ENCODE assay signal across 27 cellular contexts in the genomic region with DNA sequence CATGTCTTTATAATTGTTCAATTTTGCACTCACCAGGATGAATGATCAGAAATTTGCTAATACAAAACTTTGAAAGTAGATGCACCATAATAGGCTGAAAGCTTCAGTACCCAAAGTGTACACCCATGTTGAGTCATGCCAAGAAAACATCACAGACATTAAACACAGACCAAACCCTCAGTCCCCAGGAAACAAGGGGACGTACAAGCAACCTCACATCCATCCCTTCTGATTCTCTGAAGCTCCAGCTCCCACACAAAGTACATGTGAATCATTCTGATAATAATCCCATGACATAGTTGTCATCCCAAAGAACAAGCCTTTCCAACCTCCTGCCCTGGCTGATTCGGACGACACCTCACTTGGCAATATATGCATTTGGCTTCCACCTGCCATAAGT.
"Had no signal": no experiment of that assay in that cellular context is flagged by ENCODE, and none has a peak within 500 bp of the region (broad histone marks: within the 10 kb centered on the region; RNA-seq: fewer than 3 reads in every experiment).

No MANE protein-coding gene starts in this region.

- H3K27ac ChIP-seq: ascending aorta, cardiac muscle cell, colonic mucosa, epithelial cell of prostate, esophagus squamous epithelium, gastroesophageal sphincter had no signal

- H3K27me3 ChIP-seq: ascending aorta, cardiac muscle cell, colonic mucosa, esophagus squamous epithelium, gastroesophageal sphincter had no signal

- H3K9me3 ChIP-seq: colonic mucosa had no signal

- H3K36me3 Mint-ChIP-seq: activated CD4-positive, alpha-beta memory T cell treated with anti-CD3 and anti-CD28 coated beads for 36 hours; activated naive CD4-positive, alpha-beta T cell treated with anti-CD3 and anti-CD28 coated beads, Interleukin-2, amount 10 ng/mL, durations not matched to agents 7 days and 5 days; activated naive CD8-positive, alpha-beta T cell treated with anti-CD3 and anti-CD28 coated beads, Interleukin-2, amount 10 ng/mL, durations not matched to agents 7 days and 5 days had no signal

- H3K4me1 ChIP-seq: ascending aorta, colonic mucosa had no signal

- H3K4me3 ChIP-seq: ascending aorta, cardiac muscle cell, colonic mucosa, esophagus squamous epithelium, gastroesophageal sphincter had no signal

- ATAC-seq: activated CD4-positive, alpha-beta T cell treated with anti-CD3 and anti-CD28 coated beads for 36 hours; activated CD8-positive, alpha-beta T cell treated with anti-CD3 and anti-CD28 coated beads, Interleukin-2, amount 10 ng/mL, durations not matched to agents 7 days and 5 days; activated naive CD4-positive, alpha-beta T cell treated with anti-CD3 and anti-CD28 coated beads, Interleukin-2, amount 50 U/mL, for 72 hours; activated T-cell treated with anti-CD3 and anti-CD28 coated beads, Interleukin-2, amount 50 U/mL, for 72 hours; gastroesophageal sphincter had no signal

- H3K36me3 ChIP-seq: ascending aorta, cardiac muscle cell, colonic mucosa, esophagus squamous epithelium, gastroesophageal sphincter had no signal

- DNase-seq: activated CD4-positive, alpha-beta memory T cell treated with anti-CD3 and anti-CD28 coated beads for 36 hours; activated CD4-positive, alpha-beta T cell treated with anti-CD3 and anti-CD28 coated beads for 36 hours; activated CD4-positive, alpha-beta T cell treated with anti-CD3 and anti-CD28 coated beads, Interleukin-2, amount 10 ng/mL, durations not matched to agents 24 days and 14 days; activated CD4-positive, CD25-positive, alpha-beta regulatory T cell; activated CD4-positive, CD25-positive, alpha-beta regulatory T cell treated with anti-CD3 and anti-CD28 coated beads, Interleukin-2, amount 50 U/mL, for 72 hours; activated CD8-positive, alpha-beta memory T cell treated with anti-CD3 and anti-CD28 coated beads, Interleukin-2, amount 50 U/mL, for 48 hours; activated CD8-positive, alpha-beta T cell treated with anti-CD3 and anti-CD28 coated beads, Interleukin-2, amount 10 ng/mL, durations not matched to agents 7 days and 5 days; activated gamma-delta T cell; activated naive CD4-positive, alpha-beta T cell; activated naive CD4-positive, alpha-beta T cell treated with anti-CD3 and anti-CD28 coated beads, Interleukin-2, amount 10 ng/mL, durations not matched to agents 7 days and 5 days; activated naive CD8-positive, alpha-beta T cell treated with anti-CD3 and anti-CD28 coated beads, Interleukin-2, amount 10 ng/mL, durations not matched to agents 7 days and 5 days; activated T-cell treated with anti-CD3 and anti-CD28 coated beads for 4 hours; activated T-cell treated with anti-CD3 and anti-CD28 coated beads, Interleukin-2, amount 50 U/mL, for 24 hours; activated T-cell treated with anti-CD3 and anti-CD28 coated beads, Interleukin-2, amount 50 U/mL, for 72 hours; central memory CD4-positive, alpha-beta T cell; cerebellar nuclear complex; colonic mucosa; effector CD8-positive, alpha-beta T cell; esophagus squamous epithelium; foreskin melanocyte; T-helper 2 cell had no signal

- H3K4me1 Mint-ChIP-seq: activated CD4-positive, alpha-beta T cell treated with anti-CD3 and anti-CD28 coated beads for 36 hours had no signal

- H3K4me3 Mint-ChIP-seq: activated CD4-positive, alpha-beta memory T cell treated with anti-CD3 and anti-CD28 coated beads for 36 hours; activated CD4-positive, alpha-beta T cell treated with anti-CD3 and anti-CD28 coated beads for 36 hours; activated CD4-positive, alpha-beta T cell treated with anti-CD3 and anti-CD28 coated beads, Interleukin-2, amount 10 ng/mL, durations not matched to agents 24 days and 14 days; activated CD8-positive, alpha-beta T cell treated with anti-CD3 and anti-CD28 coated beads, Interleukin-2, amount 10 ng/mL, durations not matched to agents 7 days and 5 days; activated naive CD4-positive, alpha-beta T cell treated with anti-CD3 and anti-CD28 coated beads, Interleukin-2, amount 10 ng/mL, durations not matched to agents 7 days and 5 days; activated naive CD8-positive, alpha-beta T cell treated with anti-CD3 and anti-CD28 coated beads, Interleukin-2, amount 10 ng/mL, durations not matched to agents 7 days and 5 days; activated T-cell treated with anti-CD3 and anti-CD28 coated beads, Interleukin-2, amount 50 U/mL, for 24 hours; activated T-cell treated with anti-CD3 and anti-CD28 coated beads, Interleukin-2, amount 50 U/mL, for 72 hours; brain had no signal

- H3K27ac Mint-ChIP-seq: activated CD4-positive, alpha-beta memory T cell treated with anti-CD3 and anti-CD28 coated beads for 36 hours; activated CD4-positive, alpha-beta T cell treated with anti-CD3 and anti-CD28 coated beads for 36 hours; activated CD4-positive, alpha-beta T cell treated with anti-CD3 and anti-CD28 coated beads, Interleukin-2, amount 10 ng/mL, durations not matched to agents 24 days and 14 days; activated CD8-positive, alpha-beta T cell treated with anti-CD3 and anti-CD28 coated beads, Interleukin-2, amount 10 ng/mL, durations not matched to agents 7 days and 5 days; activated naive CD4-positive, alpha-beta T cell treated with anti-CD3 and anti-CD28 coated beads, Interleukin-2, amount 10 ng/mL, durations not matched to agents 7 days and 5 days; activated naive CD4-positive, alpha-beta T cell treated with anti-CD3 and anti-CD28 coated beads, Interleukin-2, amount 50 U/mL, for 72 hours; activated naive CD8-positive, alpha-beta T cell treated with anti-CD3 and anti-CD28 coated beads, Interleukin-2, amount 10 ng/mL, durations not matched to agents 7 days and 5 days; activated T-cell treated with anti-CD3 and anti-CD28 coated beads, Interleukin-2, amount 50 U/mL, for 24 hours; activated T-cell treated with anti-CD3 and anti-CD28 coated beads, Interleukin-2, amount 50 U/mL, for 72 hours; brain had no signal

- H3K27me3 Mint-ChIP-seq: activated CD4-positive, alpha-beta memory T cell treated with anti-CD3 and anti-CD28 coated beads for 36 hours; activated CD4-positive, alpha-beta T cell treated with anti-CD3 and anti-CD28 coated beads, Interleukin-2, amount 10 ng/mL, durations not matched to agents 24 days and 14 days; activated naive CD4-positive, alpha-beta T cell treated with anti-CD3 and anti-CD28 coated beads, Interleukin-2, amount 10 ng/mL, durations not matched to agents 7 days and 5 days; activated naive CD8-positive, alpha-beta T cell treated with anti-CD3 and anti-CD28 coated beads, Interleukin-2, amount 10 ng/mL, durations not matched to agents 7 days and 5 days; activated T-cell treated with anti-CD3 and anti-CD28 coated beads, Interleukin-2, amount 50 U/mL, for 24 hours had no signal
